23 cellular contexts compared by ENCODE assay signal in genomic region chr20:37246736-37247135, GRCh38. TPM values are rescaled to one million over a fixed set of nuclear protein-coding genes. Genes with fewer than 3 reads are reported as not detected.
DNase-seq lines count a peak whose midpoint lies in the region; FAIRE-seq and TF ChIP-seq lines count a peak whose summit lies in the region.
"Had no signal": no experiment of that assay in that cellular context is flagged by ENCODE, and none has a peak within 500 bp of the region (broad histone marks: within the 10 kb centered on the region; RNA-seq: fewer than 3 reads in every experiment).

No MANE protein-coding gene starts in this region.

- H3K9me3 ChIP-seq in trophoblast cell (ENCODE audit: insufficient read depth, low read depth, low read length), result no peaks in the 10 kb centered on the region
- H3K9me3 ChIP-seq: A549, Caco-2 had no signal

- H3K36me3 ChIP-seq in trophoblast cell (ENCODE audit: control insufficient read depth in 1 of 2, insufficient read depth in 2 of 2, low read length in 2 of 2), result peaks cover 19 to 23% of the 10 kb centered on the region in 2 experiments

- H3K27me3 Mint-ChIP-seq in Calu3 (ENCODE audit: unreplicated experiment), result no peaks in the 10 kb centered on the region
- H3K27me3 Mint-ChIP-seq: CD4-positive, alpha-beta T cell had no signal

- CTCF ChIA-PET in Calu3 (lab: Charles Lee), result no interaction called here

- no peaks in the 10 kb centered on the region for H3K27me3 ChIP-seq in trophoblast cell (ENCODE audit: insufficient read depth, low read length)

- no CpG with 5 or more reads among the region's 5 CpGs for WGBS in trophoblast cell (ENCODE audit: extremely low coverage, insufficient coverage, insufficient read length)

- BruUV-seq in Calu3 (replicated peaks; lab: Mats Ljungman, UMichigan), result TSS peak; percentile 3

- no peak overlapping the region for H3K18ac ChIP-seq in trophoblast cell (ENCODE audit: low read length)

- H2BK12ac ChIP-seq in trophoblast cell (ENCODE audit: low read length), result no peak overlapping the region

- no peak overlapping the region for H3K4me3 ChIP-seq in trophoblast cell (ENCODE audit: low read depth, low read length)
- H3K4me3 ChIP-seq: A549, GM23338 had no signal

- H2AK5ac ChIP-seq in trophoblast cell (ENCODE audit: low read length), result no peak overlapping the region

- peak; percentile 57 for FAIRE-seq in A204.1 (lab: Jason Lieb, UNC)
- FAIRE-seq in frontal cortex (lab: Jason Lieb, UNC), result peak; percentile 26
- FAIRE-seq in HTR-8/SVneo (lab: Jason Lieb, UNC), result no peak
- FAIRE-seq: A549, GM12892, GM18507, H54 had no signal

- H3K14ac ChIP-seq in trophoblast cell (ENCODE audit: low read length), result no peak overlapping the region

- no peak for TF ChIP-seq CTCF in Calu3 (IDR thresholded peaks at IDR 0.05; ENCODE audit: unreplicated experiment)

- H4K12ac ChIP-seq in trophoblast cell (ENCODE audit: low read depth, low read length), result no peak overlapping the region

- no peak overlapping the region for H3K27ac Mint-ChIP-seq in Calu3 (ENCODE audit: unreplicated experiment)
- H3K27ac Mint-ChIP-seq: CD4-positive, alpha-beta T cell; GM23338; HFFc6 had no signal

- no peaks in the 10 kb centered on the region for H3K79me1 ChIP-seq in trophoblast cell (ENCODE audit: low read length)

- no peak overlapping the region for H3K4ac ChIP-seq in trophoblast cell (ENCODE audit: low read depth, low read length)

- no peaks in the 10 kb centered on the region for H3K79me2 ChIP-seq in trophoblast cell (ENCODE audit: control insufficient read depth, insufficient read depth, low read length, poor library complexity)

- H2BK120ac ChIP-seq in trophoblast cell (ENCODE audit: insufficient read depth, low read length, poor library complexity), result no peak overlapping the region

- no peak overlapping the region for H3K9ac ChIP-seq in trophoblast cell (ENCODE audit: low read length)

- H4K91ac ChIP-seq in trophoblast cell (ENCODE audit: low read depth, low read length), result no peak overlapping the region

- H4K8ac ChIP-seq in trophoblast cell (ENCODE audit: low read depth, low read length), result no peak overlapping the region

- H3K4me1 ChIP-seq in trophoblast cell (ENCODE audit: control insufficient read depth in 1 of 2, insufficient read depth in 2 of 2, low read length in 2 of 2), result no peaks in the 10 kb centered on the region
- H3K4me1 ChIP-seq: A549, Caco-2 had no signal

- H3K4me2 ChIP-seq in trophoblast cell (ENCODE audit: low read length), result no peak overlapping the region
- H3K4me2 ChIP-seq: A549 had no signal

- no peaks in the 10 kb centered on the region for H3K4me1 Mint-ChIP-seq in Calu3 (ENCODE audit: low read depth, unreplicated experiment)

- H3K4me3 Mint-ChIP-seq in Calu3 (ENCODE audit: low read depth, unreplicated experiment), result no peak overlapping the region
- H3K4me3 Mint-ChIP-seq: CD4-positive, alpha-beta T cell; GM23338; HFFc6 had no signal

- no peak overlapping the region for H3K23ac ChIP-seq in trophoblast cell (ENCODE audit: low read length)

- H2AFZ ChIP-seq in trophoblast cell (ENCODE audit: insufficient read depth, low read length, poor library complexity), result no peak overlapping the region
- H2AFZ ChIP-seq: GM23338 had no signal

- no peak overlapping the region for H2BK5ac ChIP-seq in trophoblast cell (ENCODE audit: low read depth, low read length, poor library complexity)

- H3K36me3 Mint-ChIP-seq in Calu3 (ENCODE audit: insufficient read depth, unreplicated experiment), result peaks cover 36% of the 10 kb centered on the region

- H3K27ac ChIP-seq in trophoblast cell (ENCODE audit: low read depth, low read length), result no peak overlapping the region
- H3K27ac ChIP-seq: A549, C4-2B, HL-60 had no signal

- intact Hi-C loops in Calu3 (cut with micrococcal nuclease; ENCODE audit: unreplicated experiment), result no loop called here

- DNase-seq in Calu3 (no peak), frontal cortex (ENCODE audit: low spot score in 2 of 2) (no peak), trophoblast cell (peak; percentile 75 to 83), HCEC 1CT (no peak), HTR-8/SVneo (ENCODE audit: insufficient read length, low spot score) (no peak)
- DNase-seq: AML-193; Caco-2; CD4-positive, alpha-beta T cell; DMS153; DMS79; GDM1; HFFc6 had no signal

- H3K9me3 Mint-ChIP-seq in Calu3 (ENCODE audit: low read depth, unreplicated experiment), result no peaks in the 10 kb centered on the region
- H3K9me3 Mint-ChIP-seq: CD4-positive, alpha-beta T cell; GM23338; HFFc6 had no signal

RNA-seq across cellular contexts. Expression of gene GHRH, which starts 14.9 kb away (rescaled TPM):
- total RNA-seq in Calu3 (2022), result not detected in 2 replicates
- total RNA-seq in frontal cortex, result not detected
- 0.11 and 0.19 TPM in 2 replicates for polyA plus RNA-seq in trophoblast cell (2013)
- total RNA-seq: Caco-2; CD4-positive, alpha-beta T cell; Daoy; GM23338; HFFc6; HT1080 had no signal
- polyA plus RNA-seq: A549, BJ had no signal

RNA-seq across cellular contexts. Expression of gene MANBAL, which starts 42.7 kb away (rescaled TPM):
- 77.0 and 77.2 TPM in 2 replicates for total RNA-seq in Calu3 (2022)
- 14.7 TPM for total RNA-seq in frontal cortex
- 61.2 and 63.9 TPM in 2 replicates for polyA plus RNA-seq in trophoblast cell (2013)

Comparison
In these comparisons a context has a peak if more than half of its experiments do, and no peak if none do; other contexts are left out.
1. DNase-seq: peak in trophoblast cell (2 of 2); none in Calu3 (single experiment), frontal cortex (0 of 2), HCEC 1CT (single experiment) and HTR-8/SVneo (single experiment).